Comparison of ENCODE assay signal across 8 cellular contexts in genomic region chr1:26692211-26692792, GRCh38. TPM values are rescaled to one million over a fixed set of nuclear protein-coding genes. Genes with fewer than 3 reads are reported as not detected.
DNase-seq lines count a peak whose midpoint lies in the region; TF ChIP-seq lines count a peak whose summit lies in the region.

No MANE protein-coding gene starts in this region.

- H3K27ac ChIP-seq in HUES6 (ENCODE audit: low read depth, low read length) (peak overlapping the region; percentile 79), OCI-LY1 (ENCODE audit: low read depth, low read length, poor library complexity, severe bottlenecking) (peak overlapping the region; percentile 92), mesodermal cell (ENCODE audit: low read depth, low read length, severe bottlenecking) (peak overlapping the region; percentile 99)

- H3K36me3 ChIP-seq in HUES6 (ENCODE audit: control insufficient read depth, insufficient read depth, low read length) (no peaks in the 10 kb centered on the region), OCI-LY1 (ENCODE audit: insufficient read depth, low read length) (peaks cover 6% of the 10 kb centered on the region), mesodermal cell (ENCODE audit: control insufficient read depth, insufficient read depth, low read length) (no peaks in the 10 kb centered on the region)

- peak; percentile 83 for DNase-seq in activated CD8-positive, alpha-beta memory T cell treated with anti-CD3 and anti-CD28 coated beads, Interleukin-2, amount 50 U/mL, for 48 hours
- DNase-seq in endothelial cell (ENCODE audit: low spot score) (peak; percentile 66), HPDE6-E6E7 (ENCODE audit: extremely low spot score) (no peak)
- DNase-seq in stimulated activated CD8-positive, alpha-beta memory T cell treated with anti-CD3 and anti-CD28 coated beads, Interleukin-12 subunit alpha, Interleukin-12 subunit beta, amount 100 ng/mL, for 4 hours (ENCODE audit: low read depth), result peak; percentile 55

- peaks cover 29% of the 10 kb centered on the region for H3K4me1 Mint-ChIP-seq in endothelial cell (ENCODE audit: unreplicated experiment)

- H3F3A ChIP-seq in OCI-LY1 (ENCODE audit: insufficient read depth, low read length), result no peaks in the 10 kb centered on the region

- no peaks in the 10 kb centered on the region for H4K20me1 ChIP-seq in OCI-LY1 (ENCODE audit: insufficient read depth, low read length)

- peak overlapping the region; percentile 92 for H3K4me3 Mint-ChIP-seq in endothelial cell (ENCODE audit: unreplicated experiment)

- peak overlapping the region; percentile 99 for H3K27ac Mint-ChIP-seq in endothelial cell (ENCODE audit: unreplicated experiment)

- H3K27me3 ChIP-seq in HUES6 (ENCODE audit: control insufficient read depth, insufficient read depth, low read length) (no peaks in the 10 kb centered on the region), OCI-LY1 (ENCODE audit: insufficient read depth, low read length) (no peaks in the 10 kb centered on the region)

- no peak overlapping the region for H2AFZ ChIP-seq in OCI-LY1 (ENCODE audit: low read length)

- no peaks in the 10 kb centered on the region for H3K9me3 Mint-ChIP-seq in endothelial cell (ENCODE audit: unreplicated experiment)

- peak overlapping the region; percentile 75 for H3K4me3 ChIP-seq in HUES6 (ENCODE audit: low read depth, low read length)
- peak overlapping the region; percentile 88 for H3K4me3 ChIP-seq in OCI-LY1 (ENCODE audit: low read depth, low read length, poor library complexity, severe bottlenecking)
- H3K4me3 ChIP-seq in mesodermal cell (ENCODE audit: extremely low read depth, insufficient read depth, low read length, poor library complexity, severe bottlenecking), result peak overlapping the region; percentile 51

- peaks cover 5% of the 10 kb centered on the region for H3K27me3 Mint-ChIP-seq in endothelial cell (ENCODE audit: unreplicated experiment)

- peaks cover 21% of the 10 kb centered on the region for H3K4me1 ChIP-seq in HUES6 (ENCODE audit: control insufficient read depth, insufficient read depth, low read length)
- peaks cover 32% of the 10 kb centered on the region for H3K4me1 ChIP-seq in OCI-LY1 (ENCODE audit: insufficient read depth, low read length, severe bottlenecking)
- H3K4me1 ChIP-seq in mesodermal cell (ENCODE audit: control insufficient read depth, insufficient read depth, low read length, poor library complexity, severe bottlenecking), result peaks cover 25% of the 10 kb centered on the region

- no peaks in the 10 kb centered on the region for H3K9me2 ChIP-seq in OCI-LY1 (ENCODE audit: low read depth, low read length)

- H3K79me2 ChIP-seq in OCI-LY1 (ENCODE audit: insufficient read depth, low read length), result peaks cover 10% of the 10 kb centered on the region

- peak; percentile 26; the same call in 1 of the 3 replicates for TF ChIP-seq CTCF in GM12872 (IDR thresholded peaks at IDR 0.05; ENCODE audit: insufficient read depth, low read depth, low read length)
- TF ChIP-seq CTCF in OCI-LY1 (IDR thresholded peaks at IDR 0.05; ENCODE audit: low read length), result peak; percentile 39; the same call in 1 of the 2 replicates
- no peak for TF ChIP-seq CTCF in endothelial cell (IDR thresholded peaks at IDR 0.05; ENCODE audit: unreplicated experiment)

- peak overlapping the region; percentile 84 for H3K9ac ChIP-seq in HUES6 (ENCODE audit: low read length)
- H3K9ac ChIP-seq in OCI-LY1 (ENCODE audit: low read length), result peak overlapping the region; percentile 87

- H3K4me2 ChIP-seq in OCI-LY1 (ENCODE audit: low read length), result peak overlapping the region; percentile 85

- WGBS in mesodermal cell (ENCODE audit: insufficient coverage in 2 of 2), 2 experiments, result 1% methylated on average over 26 to 30 of the region's 30 CpGs

- no peaks in the 10 kb centered on the region for H3K9me3 ChIP-seq in HUES6 (ENCODE audit: control insufficient read depth, insufficient read depth, low read depth, low read length)
- H3K9me3 ChIP-seq in OCI-LY1 (ENCODE audit: low read length), result no peaks in the 10 kb centered on the region
- no peaks in the 10 kb centered on the region for H3K9me3 ChIP-seq in mesodermal cell (ENCODE audit: control insufficient read depth, low read length)

- H3K36me3 Mint-ChIP-seq in endothelial cell (ENCODE audit: low read depth, unreplicated experiment), result no peaks in the 10 kb centered on the region

RNA-seq across cellular contexts. Expression of gene ARID1A, which starts 3.5 kb away (rescaled TPM):
- total RNA-seq in endothelial cell (ENCODE audit: unreplicated experiment), result 115 TPM
- polyA plus RNA-seq in mesodermal cell (2013, experiment 1 of 2), result 59.9 TPM
- 51.2 TPM for polyA plus RNA-seq in mesodermal cell (2013, experiment 2 of 2)
